In the genomic region with DNA sequence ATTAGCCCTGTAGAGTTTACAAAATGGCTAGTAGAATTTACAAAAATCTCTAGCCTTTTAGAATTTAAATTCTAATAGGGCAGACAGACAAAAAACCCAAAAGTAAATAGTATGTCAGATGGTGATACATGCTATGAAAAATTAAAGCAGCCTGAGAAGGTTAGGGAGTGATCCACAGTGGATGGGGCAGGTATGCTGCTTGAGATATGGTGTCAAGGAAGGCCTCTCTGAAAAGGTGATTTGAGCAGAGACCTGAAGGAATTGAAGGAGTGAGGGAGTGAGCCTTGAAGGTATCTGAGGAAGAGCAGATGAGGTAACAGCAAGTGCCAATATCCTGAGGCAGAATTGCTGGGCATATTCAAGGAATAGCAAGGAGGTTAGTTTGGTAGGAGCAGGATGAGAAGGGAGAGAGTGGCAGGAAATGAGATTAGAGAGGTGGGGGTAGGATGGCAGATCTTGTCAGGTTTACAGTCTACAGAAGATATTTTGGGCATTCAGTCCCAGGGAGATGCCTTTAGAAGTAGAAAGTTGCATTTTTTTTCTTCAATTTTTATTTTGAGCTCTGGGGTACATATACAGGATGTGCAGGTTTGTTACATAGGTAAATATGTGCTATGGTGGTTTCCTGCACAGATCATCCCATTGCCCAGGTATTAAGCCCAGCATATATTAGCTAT, we compare ENCODE assay signal across 20 cellular contexts. TPM values are rescaled to one million over a fixed set of nuclear protein-coding genes. Genes with fewer than 3 reads are reported as not detected.
DNase-seq lines count a peak whose midpoint lies in the region; ATAC-seq, FAIRE-seq and TF ChIP-seq lines count a peak whose summit lies in the region.
"Had no signal": no experiment of that assay in that cellular context is flagged by ENCODE, and none has a peak within 500 bp of the region (broad histone marks: within the 10 kb centered on the region; RNA-seq: fewer than 3 reads in every experiment).

No MANE protein-coding gene starts in this region.

- H3K9me3 Mint-ChIP-seq in natural killer cell = no peaks in the 10 kb centered on the region
- H3K9me3 Mint-ChIP-seq in natural killer cell treated with Interleukin-12 subunit alpha and Interleukin-12 subunit beta and Interleukin-15 and Interleukin-18, amount 100 ng/mL, for 72 hours = no peaks in the 10 kb centered on the region
- no peaks in the 10 kb centered on the region for H3K9me3 Mint-ChIP-seq in stimulated activated naive CD8-positive, alpha-beta T cell treated with anti-CD3 and anti-CD28 coated beads, Interleukin-15, amount 100 ng/mL, for 72 hours

- intact Hi-C loops in natural killer cell (cut with micrococcal nuclease) = no loop called here
- intact Hi-C loops in K562 (cut with micrococcal nuclease) = no loop called here

- ATAC-seq in natural killer cell (no peak), T-helper 17 cell (peak; percentile 35), K562 (no peak)
- ATAC-seq in natural killer cell treated with Interleukin-12 subunit alpha and Interleukin-12 subunit beta and Interleukin-15 and Interleukin-18, amount 100 ng/mL, for 72 hours = no peak
- ATAC-seq in stimulated activated naive CD8-positive, alpha-beta T cell treated with anti-CD3 and anti-CD28 coated beads, Interleukin-15, amount 100 ng/mL, for 72 hours = no peak
- ATAC-seq: gastrocnemius medialis, lower lobe of right lung had no signal

- TF ChIP-seq CTCF in natural killer cell (IDR thresholded peaks at IDR 0.05) = no peak
- no peak for TF ChIP-seq CTCF in K562 (IDR thresholded peaks at IDR 0.05 in 2 of 3, conservative IDR thresholded peaks at IDR 0.05 in 1 of 3; ENCODE audit: insufficient read depth in 2 of 3, low read depth in 1 of 3, low read length in 3 of 3)
- TF ChIP-seq CTCF in Peyer's patch (IDR thresholded peaks at IDR 0.05) = no peak

- H3K27ac ChIP-seq in K562 (ENCODE audit: extremely low read depth, low read depth, low read length) = no peak overlapping the region
- H3K27ac ChIP-seq in Peyer's patch = no peak overlapping the region
- H3K27ac ChIP-seq: gastrocnemius medialis, lower lobe of right lung, testis, vagina had no signal

- DNase-seq in natural killer cell (no peak), T-helper 17 cell (no peak), K562 (ENCODE audit: extremely low read depth in 1 of 4, low spot score in 3 of 4) (no peak), Peyer's patch (no peak), superior temporal gyrus (ENCODE audit: extremely low spot score) (no peak)
- no peak for DNase-seq in natural killer cell treated with Interleukin-12 subunit alpha and Interleukin-12 subunit beta and Interleukin-15 and Interleukin-18, amount 100 ng/mL, for 72 hours (ENCODE audit: low spot score)
- no peak for DNase-seq in stimulated activated naive CD8-positive, alpha-beta T cell treated with anti-CD3 and anti-CD28 coated beads, Interleukin-15, amount 100 ng/mL, for 72 hours
- DNase-seq in NK-92 treated with Interleukin-12 subunit alpha and Interleukin-12 subunit beta, amount 100 ng/mL, for 24 hours (lab: John Stamatoyannopoulos, UW) = no peak
- DNase-seq: activated CD4-positive, alpha-beta T cell treated with anti-CD3 and anti-CD28 coated beads for 48 hours; C1 segment of cervical spinal cord; effector CD4-positive, alpha-beta T cell; gastrocnemius medialis; kidney; lower lobe of right lung; NCI-H1417; NCI-H524 treated with DMSO at 0.1 percent for 48 hours; nucleus accumbens; testis had no signal

- no peak for FAIRE-seq in K562 (lab: Jason Lieb, UNC)
- FAIRE-seq: H54, kidney had no signal

- CTCF ChIA-PET in K562 (lab: Yijun Ruan, JAX; ENCODE audit: low intra/inter-chr PET ratio) = no interaction called here

- H3K4me3 Mint-ChIP-seq in natural killer cell (no peak overlapping the region), T-helper 17 cell (no peak overlapping the region)
- H3K4me3 Mint-ChIP-seq in natural killer cell treated with Interleukin-12 subunit alpha and Interleukin-12 subunit beta and Interleukin-15 and Interleukin-18, amount 100 ng/mL, for 72 hours = no peak overlapping the region
- H3K4me3 Mint-ChIP-seq in stimulated activated naive CD8-positive, alpha-beta T cell treated with anti-CD3 and anti-CD28 coated beads, Interleukin-15, amount 100 ng/mL, for 72 hours = peak overlapping the region in 1 of 2 donors; percentile 1

- peaks cover 6 to 15% of the 10 kb centered on the region in 2 experiments; a peak in 4 of 5 replicates for H3K4me1 ChIP-seq in K562 (replicated peaks in 1 of 2; ENCODE audit: control insufficient read depth in 2 of 2, insufficient read depth in 2 of 2, low read length in 2 of 2)
- no peaks in the 10 kb centered on the region for H3K4me1 ChIP-seq in Peyer's patch
- H3K4me1 ChIP-seq: testis, vagina had no signal

- POLR2A ChIA-PET in K562 (lab: Yijun Ruan, JAX) = interaction anchor here (0.6 kb wide), 1 partner anchor 228 kb away, joined by 3 read pairs; no protein-coding TSS in a partner anchor

- H3K27ac Mint-ChIP-seq in natural killer cell = peak overlapping the region; percentile 2 to 7
- H3K27ac Mint-ChIP-seq in natural killer cell treated with Interleukin-12 subunit alpha and Interleukin-12 subunit beta and Interleukin-15 and Interleukin-18, amount 100 ng/mL, for 72 hours = peak overlapping the region in 1 of 2 donors; percentile 7
- peak overlapping the region; percentile 22 for H3K27ac Mint-ChIP-seq in T-helper 17 cell
- peak overlapping the region; percentile 4 to 59 for H3K27ac Mint-ChIP-seq in stimulated activated naive CD8-positive, alpha-beta T cell treated with anti-CD3 and anti-CD28 coated beads, Interleukin-15, amount 100 ng/mL, for 72 hours

- no peak overlapping the region for H3K4me2 ChIP-seq in K562 (ENCODE audit: insufficient read depth, low read length)

- H3K36me3 Mint-ChIP-seq in natural killer cell = no peaks in the 10 kb centered on the region
- no peaks in the 10 kb centered on the region for H3K36me3 Mint-ChIP-seq in natural killer cell treated with Interleukin-12 subunit alpha and Interleukin-12 subunit beta and Interleukin-15 and Interleukin-18, amount 100 ng/mL, for 72 hours
- no peaks in the 10 kb centered on the region for H3K36me3 Mint-ChIP-seq in T-helper 17 cell (ENCODE audit: low read depth)

- in situ Hi-C loops in K562 (cut with MboI) = no loop called here

- BruUV-seq in K562 (replicated peaks; lab: Mats Ljungman, UMichigan) = no TSS peak

- H3K9me3 ChIP-seq in T-helper 17 cell (ENCODE audit: control insufficient read depth, low read length, poor library complexity, severe bottlenecking) = no peaks in the 10 kb centered on the region
- H3K9me3 ChIP-seq in K562 (replicated peaks; ENCODE audit: control insufficient read depth, insufficient read depth, low read depth, low read length) = no peaks in the 10 kb centered on the region
- no peaks in the 10 kb centered on the region for H3K9me3 ChIP-seq in Peyer's patch
- H3K9me3 ChIP-seq: gastrocnemius medialis, lower lobe of right lung, testis had no signal

- no peak overlapping the region for H3K9ac ChIP-seq in K562 (ENCODE audit: insufficient read depth in 1 of 2, low read depth in 2 of 2, low read length in 2 of 2)

- no peaks in the 10 kb centered on the region for H4K20me1 ChIP-seq in K562 (replicated peaks; ENCODE audit: control insufficient read depth, insufficient read depth, low read length)

- H3K4me3 ChIP-seq in K562 = no peak overlapping the region
- no peak overlapping the region for H3K4me3 ChIP-seq in Peyer's patch
- H3K4me3 ChIP-seq: gastrocnemius medialis, lower lobe of right lung, testis, vagina had no signal

- no peak for TF ChIP-seq EP300 in K562 (IDR thresholded peaks at IDR 0.05; ENCODE audit: low read length)

- H3K4me1 Mint-ChIP-seq in natural killer cell = peaks cover 13 to 22% of the 10 kb centered on the region in 2 donors
- H3K4me1 Mint-ChIP-seq in natural killer cell treated with Interleukin-12 subunit alpha and Interleukin-12 subunit beta and Interleukin-15 and Interleukin-18, amount 100 ng/mL, for 72 hours (ENCODE audit: low read depth in 2 of 2) = peaks cover 10 to 22% of the 10 kb centered on the region in 2 donors
- H3K4me1 Mint-ChIP-seq in T-helper 17 cell = peaks cover 27% of the 10 kb centered on the region
- peaks cover 51% of the 10 kb centered on the region for H3K4me1 Mint-ChIP-seq in stimulated activated naive CD8-positive, alpha-beta T cell treated with anti-CD3 and anti-CD28 coated beads, Interleukin-15, amount 100 ng/mL, for 72 hours

- H3K9me1 ChIP-seq in K562 (ENCODE audit: control insufficient read depth, insufficient read depth, low read length) = no peaks in the 10 kb centered on the region

- no peak for TF ChIP-seq POLR2A in K562 (conservative IDR thresholded peaks at IDR 0.05)
- TF ChIP-seq POLR2A in Peyer's patch (IDR thresholded peaks at IDR 0.05) = no peak

- no peaks in the 10 kb centered on the region for H3K79me2 ChIP-seq in K562 (ENCODE audit: control insufficient read depth, insufficient read depth, low read length)

- TF ChIP-seq RAD21 in K562 (CRISPR knock-in tag; conservative IDR thresholded peaks at IDR 0.05 in 1 of 2, IDR thresholded peaks at IDR 0.05 in 1 of 2) = no peak

- no peaks in the 10 kb centered on the region for H3K27me3 Mint-ChIP-seq in natural killer cell (ENCODE audit: low read depth in 2 of 2)
- H3K27me3 Mint-ChIP-seq in natural killer cell treated with Interleukin-12 subunit alpha and Interleukin-12 subunit beta and Interleukin-15 and Interleukin-18, amount 100 ng/mL, for 72 hours = no peaks in the 10 kb centered on the region
- H3K27me3 Mint-ChIP-seq in T-helper 17 cell = no peaks in the 10 kb centered on the region
- no peaks in the 10 kb centered on the region for H3K27me3 Mint-ChIP-seq in stimulated activated naive CD8-positive, alpha-beta T cell treated with anti-CD3 and anti-CD28 coated beads, Interleukin-15, amount 100 ng/mL, for 72 hours

- H2AFZ ChIP-seq in K562 (ENCODE audit: low read depth, low read length) = no peak overlapping the region

- H3K27me3 ChIP-seq in K562 (ENCODE audit: control insufficient read depth in 2 of 2, insufficient read depth in 2 of 2, low read length in 2 of 2) (no peaks in the 10 kb centered on the region), Peyer's patch (no peaks in the 10 kb centered on the region)
- H3K27me3 ChIP-seq: gastrocnemius medialis, testis, vagina had no signal

- H3K36me3 ChIP-seq in K562 (ENCODE audit: control insufficient read depth, insufficient read depth, low read length) (no peaks in the 10 kb centered on the region), Peyer's patch (no peaks in the 10 kb centered on the region)
- H3K36me3 ChIP-seq: gastrocnemius medialis, lower lobe of right lung, vagina had no signal

RNA-seq across cellular contexts. Expression of a gene that starts 40.8 kb away (rescaled TPM):
- 10 to 100 TPM; 17.1 to 22.9 (median 19.9) TPM for total RNA-seq in natural killer cell
- total RNA-seq in natural killer cell treated with Interleukin-12 subunit alpha and Interleukin-12 subunit beta and Interleukin-15 and Interleukin-18, amount 100 ng/mL, for 72 hours = 10 to 100 TPM; 20.1 to 28.9 TPM
- total RNA-seq in T-helper 17 cell = 10 to 100 TPM; 28.8 to 29.5 TPM
- total RNA-seq in K562 (2011; cell fraction: chromatin; rRNA removed; ENCODE audit: low replicate concordance) = 39.8 and 53.6 TPM in 2 replicates
- 31.2 and 32.4 TPM in 2 replicates for total RNA-seq in K562 (2011; cell fraction: nucleolus; rRNA removed)
- 50.4 and 76.4 TPM in 2 replicates for total RNA-seq in K562 (2011; cell fraction: nucleoplasm; rRNA removed)
- total RNA-seq in K562 (2014; rRNA removed) = 33.8 and 37.6 TPM in 2 replicates
- 94.7 and 97.2 TPM in 2 replicates for total RNA-seq in K562 (2014; rRNA removed; fragmentation: Illumina TruSeq; extraction: Trizol)
- 63.3 and 71.0 TPM in 2 replicates for total RNA-seq in K562 (2015; rRNA removed; fragmentation: Illumina TruSeq; extraction: Trizol)
- 66.2 and 66.6 TPM in 2 replicates for total RNA-seq in K562 (2021)
- polyA plus RNA-seq in K562 (2011; rRNA removed) = 136 and 159 TPM in 2 replicates
- 53.4 and 114 TPM in 2 replicates for polyA plus RNA-seq in K562 (2011; cell fraction: cytosol; rRNA removed)
- polyA plus RNA-seq in K562 (2011; cell fraction: nucleus; rRNA removed) = 33.1 and 52.9 TPM in 2 replicates
- polyA plus RNA-seq in K562 (2012) = 55.0 and 75.1 TPM in 2 replicates
- polyA plus RNA-seq in K562 (2014; fragmentation: Illumina TruSeq; extraction: Trizol) = 74.3 and 89.7 TPM in 2 replicates
- polyA plus RNA-seq in K562 (2014; fragmentation: Nextera tagmentation; extraction: Ambion mirVana) = 100 to 1,000 TPM; 121 to 152 TPM
- 68.2 and 88.8 TPM in 2 replicates for polyA plus RNA-seq in K562 (2014; rRNA removed)
- 60.9 and 68.3 TPM in 2 replicates for polyA minus RNA-seq in K562 (2011; rRNA and poly(A)+ RNA removed)
- polyA minus RNA-seq in K562 (2011; cell fraction: cytosol; rRNA and poly(A)+ RNA removed) = 18.3 and 19.9 TPM in 2 replicates
- polyA minus RNA-seq in K562 (2011; cell fraction: nucleus; rRNA and poly(A)+ RNA removed) = 20.3 and 38.9 TPM in 2 replicates
- 10 to 100 TPM in 2 of 4 donors, 1 to 10 TPM in 2; 3.0 to 26.4 (median 8.5) TPM for total RNA-seq in Peyer's patch
